In genomic region chr17:81863833-81864768, GRCh38 we compare ENCODE assay signal across 1 cellular context.
A peak's percentile ranks its signal among the peaks of the same experiment; 100 is the strongest.
TF ChIP-seq lines count a peak whose summit lies in the region.

No MANE protein-coding gene starts in this region.

TF ChIP-seq in HepG2, 621 proteins besides CTCF, POLR2A, EP300 and RAD21 (continued from another document and continues in another):
- TF ChIP-seq SKIL (CRISPR knock-in tag; IDR thresholded peaks at IDR 0.05; ENCODE audit: borderline replicate concordance): no peak
- TF ChIP-seq SATB2 (CRISPR knock-in tag; IDR thresholded peaks at IDR 0.05): no peak
- TF ChIP-seq TBL1XR1 (IDR thresholded peaks at IDR 0.05; ENCODE audit: borderline replicate concordance, low read length, partially characterized antibody): no peak
- TF ChIP-seq CREB1 (IDR thresholded peaks at IDR 0.05): no peak
- TF ChIP-seq CREB1 (CRISPR knock-in tag; IDR thresholded peaks at IDR 0.05): no peak
- TF ChIP-seq ZFP91 (CRISPR knock-in tag; IDR thresholded peaks at IDR 0.05; ENCODE audit: borderline replicate concordance): 0 out of 2 replicates have a peak, but pooled peaks have one; percentile 53
- no peak for TF ChIP-seq MAF1 (CRISPR knock-in tag; IDR thresholded peaks at IDR 0.05; ENCODE audit: borderline replicate concordance)
- TF ChIP-seq ZBTB2 (CRISPR knock-in tag; IDR thresholded peaks at IDR 0.05; ENCODE audit: low read depth): no peak
- no peak; the same call in 1 of the 2 replicates for TF ChIP-seq ZNF280B (CRISPR knock-in tag; IDR thresholded peaks at IDR 0.05; ENCODE audit: borderline replicate concordance)
- TF ChIP-seq DMTF1 (CRISPR knock-in tag; IDR thresholded peaks at IDR 0.05): no peak
- TF ChIP-seq CENPX (CRISPR knock-in tag; IDR thresholded peaks at IDR 0.05): no peak
- TF ChIP-seq HOXA5 (CRISPR knock-in tag; IDR thresholded peaks at IDR 0.05): no peak
- no peak for TF ChIP-seq ZGPAT (CRISPR knock-in tag; IDR thresholded peaks at IDR 0.05)
- no peak for TF ChIP-seq ZSCAN21 (CRISPR knock-in tag; IDR thresholded peaks at IDR 0.05; ENCODE audit: borderline replicate concordance)
- TF ChIP-seq TEAD3 (CRISPR knock-in tag; optimal IDR thresholded peaks at IDR 0.05; ENCODE audit: borderline replicate concordance): peak; percentile 58
- no peak for TF ChIP-seq SP2 (CRISPR knock-in tag; IDR thresholded peaks at IDR 0.05)
- TF ChIP-seq CREM (IDR thresholded peaks at IDR 0.05): no peak
- TF ChIP-seq CREM (CRISPR knock-in tag; IDR thresholded peaks at IDR 0.05): no peak
- TF ChIP-seq THYN1 (CRISPR knock-in tag; IDR thresholded peaks at IDR 0.05; ENCODE audit: borderline replicate concordance, low read depth): no peak
- TF ChIP-seq ZNF513 (CRISPR knock-in tag; conservative IDR thresholded peaks at IDR 0.05): no peak
- TF ChIP-seq ZNF251 (CRISPR knock-in tag; IDR thresholded peaks at IDR 0.05): no peak
- TF ChIP-seq TERF1 (CRISPR knock-in tag; IDR thresholded peaks at IDR 0.05): no peak
- no peak for TF ChIP-seq ZNF12 (CRISPR knock-in tag; IDR thresholded peaks at IDR 0.05)
- no peak for TF ChIP-seq ZNF34 (CRISPR knock-in tag; IDR thresholded peaks at IDR 0.05; ENCODE audit: borderline replicate concordance)
- no peak for TF ChIP-seq ZNF569 (CRISPR knock-in tag; IDR thresholded peaks at IDR 0.05; ENCODE audit: borderline replicate concordance)
- no peak for TF ChIP-seq SRSF9 (IDR thresholded peaks at IDR 0.05; ENCODE audit: borderline replicate concordance, insufficient read depth, low read depth, low read length, poor library complexity, severe bottlenecking)
- no peak for TF ChIP-seq HMGXB3 (CRISPR knock-in tag; IDR thresholded peaks at IDR 0.05; ENCODE audit: borderline replicate concordance)
- no peak for TF ChIP-seq NPAS2 (CRISPR knock-in tag; IDR thresholded peaks at IDR 0.05; ENCODE audit: borderline replicate concordance)
- TF ChIP-seq TFDP2 (CRISPR knock-in tag; IDR thresholded peaks at IDR 0.05): 0 out of 2 replicates have a peak, but pooled peaks have one; percentile 2
- no peak for TF ChIP-seq SRSF1 (optimal IDR thresholded peaks at IDR 0.05; ENCODE audit: low read depth, low read length)
- no peak for TF ChIP-seq GATAD1 (CRISPR knock-in tag; IDR thresholded peaks at IDR 0.05)
- no peak for TF ChIP-seq NFRKB (IDR thresholded peaks at IDR 0.05)
- TF ChIP-seq AFF4 (CRISPR knock-in tag; IDR thresholded peaks at IDR 0.05): no peak
